Comparison of ENCODE assay signal across 18 cellular contexts in the genomic region with DNA sequence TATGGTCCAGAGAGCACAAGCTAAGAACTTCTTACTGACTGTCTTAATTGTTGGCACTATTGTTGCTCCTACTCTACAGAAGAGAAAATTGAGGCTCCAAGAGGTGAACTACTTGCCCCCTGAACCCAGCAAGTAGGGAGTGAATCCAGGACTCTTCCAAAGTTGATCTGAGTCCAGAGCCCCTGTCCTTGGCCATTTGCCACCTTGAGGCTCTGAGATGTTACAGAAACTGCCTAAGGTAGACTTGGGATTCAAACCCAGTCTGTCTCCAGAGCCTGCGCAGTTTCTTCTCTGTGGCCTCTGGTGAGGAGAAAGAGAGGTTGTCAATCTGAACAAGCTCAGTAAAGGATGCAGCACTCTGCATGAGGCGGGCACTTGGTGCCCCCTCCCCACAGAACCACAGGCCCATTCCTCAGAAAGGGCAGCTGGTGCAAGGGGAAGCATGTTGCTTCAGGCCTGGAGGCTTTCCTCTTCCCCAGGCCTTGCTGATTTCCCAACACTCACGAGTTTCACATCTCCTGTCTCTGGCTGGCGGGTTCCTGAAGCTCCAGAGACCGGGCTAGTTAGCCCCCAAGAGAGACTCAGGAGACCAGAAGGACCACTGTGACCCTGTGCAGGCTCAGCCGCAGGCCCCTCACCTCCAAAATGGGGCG. TPM values are rescaled to one million over a fixed set of nuclear protein-coding genes. Genes with fewer than 3 reads are reported as not detected.
A peak's percentile ranks its signal among the peaks of the same experiment; 100 is the strongest.
DNase-seq lines count a peak whose midpoint lies in the region; ATAC-seq, FAIRE-seq and TF ChIP-seq lines count a peak whose summit lies in the region.
"Had no signal": no experiment of that assay in that cellular context is flagged by ENCODE, and none has a peak within 500 bp of the region (broad histone marks: within the 10 kb centered on the region; RNA-seq: fewer than 3 reads in every experiment).

No MANE protein-coding gene starts in this region.

- no peak overlapping the region for H3K4me3 ChIP-seq in CD4-positive, alpha-beta memory T cell (ENCODE audit: low read length in 2 of 2)
- H3K4me3 ChIP-seq: left lung, SK-N-MC, vagina had no signal

- H3K27ac ChIP-seq in CD4-positive, alpha-beta memory T cell (ENCODE audit: low read depth, low read length): no peak overlapping the region
- H3K27ac ChIP-seq: SK-N-MC, vagina had no signal

- H3K4me1 ChIP-seq in CD4-positive, alpha-beta memory T cell (ENCODE audit: insufficient read depth, low read length): peaks cover 72% of the 10 kb centered on the region

- H3K36me3 Mint-ChIP-seq in activated CD4-positive, alpha-beta T cell treated with anti-CD3 and anti-CD28 coated beads for 36 hours (ENCODE audit: low read depth): peaks cover 15% of the 10 kb centered on the region
- peaks cover 14 to 26% of the 10 kb centered on the region in 2 donors for H3K36me3 Mint-ChIP-seq in CD4-positive, alpha-beta memory T cell
- peaks cover 14% of the 10 kb centered on the region for H3K36me3 Mint-ChIP-seq in T-helper 17 cell (ENCODE audit: low read depth)
- peaks cover 13 to 19% (median 19%) of the 10 kb centered on the region in 3 donors for H3K36me3 Mint-ChIP-seq in naive thymus-derived CD8-positive, alpha-beta T cell
- H3K36me3 Mint-ChIP-seq: WTC11 had no signal

- DNase-seq in activated CD4-positive, alpha-beta T cell treated with anti-CD3 and anti-CD28 coated beads for 36 hours: no peak
- no peak for DNase-seq in activated CD4-positive, alpha-beta T cell treated with anti-CD3 and anti-CD28 coated beads for 1 hour
- no peak for DNase-seq in CD4-positive, alpha-beta memory T cell
- DNase-seq in T-helper 17 cell (no peak), GM12892 (ENCODE audit: insufficient read length) (no peak)
- no peak for DNase-seq in naive thymus-derived CD8-positive, alpha-beta T cell
- DNase-seq: NCI-H1048; NCI-H2171; nephron progenitor cell; stimulated activated CD4-positive, alpha-beta T cell treated with anti-CD3 and anti-CD28 coated beads, Interleukin-4, amount 100 ng/mL, for 1 hour had no signal

- POLR2A ChIA-PET in activated CD4-positive, alpha-beta T cell treated with anti-CD3 and anti-CD28 coated beads for 36 hours (lab: Charles Lee): interaction anchor here (1.4 kb wide), 1 partner anchor 31 kb away, joined by 4 read pairs; no protein-coding TSS in a partner anchor
- POLR2A ChIA-PET in CD4-positive, alpha-beta memory T cell (lab: Charles Lee; ENCODE audit: partially characterized antibody): interaction anchor here (0.6 to 26.7 kb wide), 6 partner anchors 9 to 39 kb away, joined by 3 to 1265 read pairs (median 43); no protein-coding TSS in a partner anchor
- POLR2A ChIA-PET in naive thymus-derived CD8-positive, alpha-beta T cell (lab: Charles Lee): interaction anchor here (1.1 to 23.9 kb wide), 11 partner anchors 10 to 39 kb away, joined by 3 to 687 read pairs (median 24); no protein-coding TSS in a partner anchor

- H3K27me3 ChIP-seq in CD4-positive, alpha-beta memory T cell (ENCODE audit: insufficient read depth, low read length): no peaks in the 10 kb centered on the region
- H3K27me3 ChIP-seq: left lung, vagina had no signal

- FAIRE-seq in GM12892 (lab: Jason Lieb, UNC): no peak
- FAIRE-seq: A204.1 had no signal

- CTCF ChIA-PET in activated CD4-positive, alpha-beta T cell treated with anti-CD3 and anti-CD28 coated beads for 36 hours (lab: Charles Lee): interaction anchor here (1.2 to 9.5 kb wide), 7 partner anchors 8 to 39 kb away, joined by 3 to 92 read pairs (median 5); no protein-coding TSS in a partner anchor
- CTCF ChIA-PET in CD4-positive, alpha-beta memory T cell (lab: Charles Lee; ENCODE audit: partially characterized antibody): interaction anchor here (1.4 to 19.2 kb wide), 7 partner anchors 8 to 39 kb away, joined by 4 to 384 read pairs (median 132); no protein-coding TSS in a partner anchor

- TF ChIP-seq POLR2A in GM12892 (IDR thresholded peaks at IDR 0.05; ENCODE audit: low read depth, low read length): no peak

- intact Hi-C loops in activated CD4-positive, alpha-beta T cell treated with anti-CD3 and anti-CD28 coated beads for 36 hours (cut with DNase I, micrococcal nuclease): loop anchor here in 1 of 2 experiments (5.0 kb wide), 1 partner anchor 33 kb away; no protein-coding TSS in a partner anchor
- intact Hi-C loops in CD4-positive, alpha-beta memory T cell (cut with micrococcal nuclease): loop anchor here (5.0 kb wide), 1 partner anchor 33 kb away; no protein-coding TSS in a partner anchor

- no peaks in the 10 kb centered on the region for H3K9me3 ChIP-seq in CD4-positive, alpha-beta memory T cell (ENCODE audit: control insufficient read depth in 1 of 2, low read length in 2 of 2)
- H3K9me3 ChIP-seq in T-helper 17 cell (ENCODE audit: control insufficient read depth, low read length, poor library complexity, severe bottlenecking): no peaks in the 10 kb centered on the region
- H3K9me3 ChIP-seq: left lung, vagina had no signal

- no peak for ATAC-seq in activated CD4-positive, alpha-beta T cell treated with anti-CD3 and anti-CD28 coated beads for 36 hours
- ATAC-seq in T-helper 17 cell (no peak), HG02759 (IDR thresholded peaks at IDR 0.05; ENCODE audit: unreplicated experiment) (no peak), GM21528 (IDR thresholded peaks at IDR 0.05; ENCODE audit: low FRiP score, unreplicated experiment) (no peak)
- no peak for ATAC-seq in naive thymus-derived CD8-positive, alpha-beta T cell
- ATAC-seq: left lung, right cardiac atrium, WTC11 had no signal

- no peaks in the 10 kb centered on the region for H3K9me3 Mint-ChIP-seq in activated CD4-positive, alpha-beta T cell treated with anti-CD3 and anti-CD28 coated beads for 36 hours (ENCODE audit: low read depth)
- H3K9me3 Mint-ChIP-seq in CD4-positive, alpha-beta memory T cell: no peaks in the 10 kb centered on the region
- H3K9me3 Mint-ChIP-seq in naive thymus-derived CD8-positive, alpha-beta T cell: no peaks in the 10 kb centered on the region

- no peaks in the 10 kb centered on the region for H3K36me3 ChIP-seq in CD4-positive, alpha-beta memory T cell (ENCODE audit: insufficient read depth, low read length)
- H3K36me3 ChIP-seq: left lung, vagina had no signal

- H3K27ac Mint-ChIP-seq in activated CD4-positive, alpha-beta T cell treated with anti-CD3 and anti-CD28 coated beads for 36 hours: peak overlapping the region; percentile 34
- peak overlapping the region in 5 of 7 donors; percentile 13 to 88 (median 48) for H3K27ac Mint-ChIP-seq in CD4-positive, alpha-beta memory T cell
- H3K27ac Mint-ChIP-seq in T-helper 17 cell: peak overlapping the region; percentile 96
- H3K27ac Mint-ChIP-seq in naive thymus-derived CD8-positive, alpha-beta T cell: peak overlapping the region in 9 of 10 donors; percentile 56 to 99 (median 86)
- H3K27ac Mint-ChIP-seq: WTC11 had no signal

- no peaks in the 10 kb centered on the region for H3K27me3 Mint-ChIP-seq in activated CD4-positive, alpha-beta T cell treated with anti-CD3 and anti-CD28 coated beads for 36 hours
- no peaks in the 10 kb centered on the region for H3K27me3 Mint-ChIP-seq in CD4-positive, alpha-beta memory T cell
- H3K27me3 Mint-ChIP-seq in T-helper 17 cell: no peaks in the 10 kb centered on the region
- no peaks in the 10 kb centered on the region for H3K27me3 Mint-ChIP-seq in naive thymus-derived CD8-positive, alpha-beta T cell

- no peak overlapping the region for H3K4me3 Mint-ChIP-seq in activated CD4-positive, alpha-beta T cell treated with anti-CD3 and anti-CD28 coated beads for 36 hours
- peak overlapping the region in 3 of 8 donors; percentile 21 to 55 (median 42) for H3K4me3 Mint-ChIP-seq in CD4-positive, alpha-beta memory T cell
- H3K4me3 Mint-ChIP-seq in T-helper 17 cell: no peak overlapping the region
- H3K4me3 Mint-ChIP-seq in naive thymus-derived CD8-positive, alpha-beta T cell: peak overlapping the region in 8 of 10 donors; percentile 27 to 91 (median 47)
- H3K4me3 Mint-ChIP-seq: nephron progenitor cell, WTC11 had no signal

- H3K4me1 Mint-ChIP-seq in activated CD4-positive, alpha-beta T cell treated with anti-CD3 and anti-CD28 coated beads for 36 hours: peaks cover 74% of the 10 kb centered on the region
- H3K4me1 Mint-ChIP-seq in CD4-positive, alpha-beta memory T cell: peaks cover 39 to 83% (median 57%) of the 10 kb centered on the region in 4 donors
- peaks cover 59% of the 10 kb centered on the region for H3K4me1 Mint-ChIP-seq in T-helper 17 cell
- peaks cover 36 to 91% (median 76%) of the 10 kb centered on the region in 4 donors for H3K4me1 Mint-ChIP-seq in naive thymus-derived CD8-positive, alpha-beta T cell

RNA-seq across cellular contexts. Expression of gene LCP2, which starts 2.9 kb away (rescaled TPM):
- 100 to 1,000 TPM; 173 to 232 TPM for total RNA-seq in activated CD4-positive, alpha-beta T cell treated with anti-CD3 and anti-CD28 coated beads for 36 hours
- 100 to 1,000 TPM; 291 to 318 TPM for total RNA-seq in CD4-positive, alpha-beta memory T cell
- polyA plus RNA-seq in CD4-positive, alpha-beta memory T cell: 100 to 1,000 TPM; 117 to 259 TPM
- total RNA-seq in T-helper 17 cell: 100 to 1,000 TPM; 304 to 333 TPM
- total RNA-seq in naive thymus-derived CD8-positive, alpha-beta T cell: 100 to 1,000 TPM; 299 to 311 TPM
- polyA plus RNA-seq in naive thymus-derived CD8-positive, alpha-beta T cell: 100 to 1,000 TPM; 119 to 227 (median 198) TPM
- 35.0 TPM for polyA plus RNA-seq in GM12892 (2012; ENCODE audit: missing spikeins)

Comparison
In these comparisons a context has a peak if more than half of its experiments do, and no peak if none do; other contexts are left out.
1. H3K27ac Mint-ChIP-seq: peak in every context shown above with its lines; median percentile 96 in T-helper 17 cell; 86 in naive thymus-derived CD8-positive, alpha-beta T cell; 48 in CD4-positive, alpha-beta memory T cell; 34 in activated CD4-positive, alpha-beta T cell treated with anti-CD3 and anti-CD28 coated beads for 36 hours.
2. H3K4me3 Mint-ChIP-seq: peak in naive thymus-derived CD8-positive, alpha-beta T cell (8 of 10); none in activated CD4-positive, alpha-beta T cell treated with anti-CD3 and anti-CD28 coated beads for 36 hours (single experiment) and T-helper 17 cell (single experiment).